In the genomic region with DNA sequence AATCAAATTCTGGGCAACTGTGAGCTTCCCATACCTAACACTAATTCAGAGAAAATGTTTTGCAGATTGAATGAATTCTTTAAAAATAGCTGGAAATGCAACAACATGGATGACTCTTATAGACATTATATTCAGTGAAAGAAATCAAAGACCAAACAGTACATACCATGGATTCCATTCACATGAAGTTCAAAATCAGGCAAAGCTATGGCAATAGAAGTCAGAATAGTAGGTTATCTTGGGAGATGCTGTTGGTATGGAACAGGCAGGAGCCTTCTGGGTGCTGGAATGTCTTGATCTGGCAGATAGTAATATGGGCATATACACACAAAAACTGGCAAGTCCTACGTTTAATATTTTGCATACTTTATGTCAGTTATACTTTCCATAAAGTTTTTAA, we compare ENCODE assay signal across 1 cellular context.
TF ChIP-seq lines count a peak whose summit lies in the region.

No MANE protein-coding gene starts in this region.

TF ChIP-seq in IMR-90, 13 proteins besides CTCF, POLR2A, EP300 and RAD21 (continued from another document):
- TF ChIP-seq, protein P1, sequence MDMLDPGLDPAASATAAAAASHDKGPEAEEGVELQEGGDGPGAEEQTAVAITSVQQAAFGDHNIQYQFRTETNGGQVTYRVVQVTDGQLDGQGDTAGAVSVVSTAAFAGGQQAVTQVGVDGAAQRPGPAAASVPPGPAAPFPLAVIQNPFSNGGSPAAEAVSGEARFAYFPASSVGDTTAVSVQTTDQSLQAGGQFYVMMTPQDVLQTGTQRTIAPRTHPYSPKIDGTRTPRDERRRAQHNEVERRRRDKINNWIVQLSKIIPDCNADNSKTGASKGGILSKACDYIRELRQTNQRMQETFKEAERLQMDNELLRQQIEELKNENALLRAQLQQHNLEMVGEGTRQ (IDR thresholded peaks at IDR 0.05; ENCODE audit: low read depth, low read length): no peak
- TF ChIP-seq CEBPB (IDR thresholded peaks at IDR 0.05; ENCODE audit: low read depth, low read length) (no peak), MAFK (IDR thresholded peaks at IDR 0.05; ENCODE audit: low read depth, low read length) (no peak), SMC3 (IDR thresholded peaks at IDR 0.05; ENCODE audit: low read depth, low read length) (no peak), CHD1 (IDR thresholded peaks at IDR 0.05; ENCODE audit: low read depth, low read length) (no peak), FOS (IDR thresholded peaks at IDR 0.05; ENCODE audit: low read depth, low read length) (no peak)
